In the genomic region with DNA sequence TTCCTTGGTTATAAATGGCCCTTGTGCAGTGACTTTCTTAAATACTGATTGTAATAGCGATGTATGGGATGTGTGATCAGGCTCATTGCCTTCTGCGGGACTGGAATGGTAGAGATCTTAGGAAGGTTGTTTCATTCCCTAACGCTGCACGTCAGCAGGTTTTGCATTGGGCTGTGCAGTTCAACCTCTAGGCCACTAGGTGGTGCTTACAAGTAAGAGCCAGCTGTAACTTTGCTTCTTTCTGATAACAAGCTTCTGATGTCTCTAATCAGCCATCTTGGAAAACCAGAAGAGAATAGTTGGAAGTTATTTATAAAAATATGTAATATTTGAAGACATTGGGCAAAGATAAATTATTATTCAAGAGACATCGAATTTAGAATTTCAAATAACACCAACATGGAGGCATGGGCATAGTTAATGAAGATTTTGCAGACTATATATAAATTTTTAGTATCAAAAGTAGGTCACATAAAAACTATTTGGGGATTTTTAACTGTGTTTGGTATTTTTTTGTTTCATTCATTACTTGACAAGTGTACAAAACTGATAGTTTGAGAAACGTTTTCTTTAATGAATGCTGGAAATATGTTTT, we compare ENCODE assay signal across 10 cellular contexts.
A peak's percentile ranks its signal among the peaks of the same experiment; 100 is the strongest.
DNase-seq lines count a peak whose midpoint lies in the region; ATAC-seq and TF ChIP-seq lines count a peak whose summit lies in the region.
"Had no signal": no experiment of that assay in that cellular context is flagged by ENCODE, and none has a peak within 500 bp of the region (broad histone marks: within the 10 kb centered on the region; RNA-seq: fewer than 3 reads in every experiment).

No MANE protein-coding gene starts in this region.

- H3K27me3 ChIP-seq in Loucy (ENCODE audit: insufficient read depth, low read length, poor library complexity, severe bottlenecking), result no peaks in the 10 kb centered on the region

- H3K4me1 ChIP-seq in Loucy (ENCODE audit: insufficient read depth, low read length, poor library complexity, severe bottlenecking), result no peaks in the 10 kb centered on the region

- H3K27ac Mint-ChIP-seq in natural killer cell, result no peak overlapping the region
- H3K27ac Mint-ChIP-seq: CD4-positive, CD25-positive, alpha-beta regulatory T cell; stimulated activated naive CD8-positive, alpha-beta T cell treated with anti-CD3 and anti-CD28 coated beads, Interleukin-15, amount 100 ng/mL, for 72 hours had no signal

- no peaks in the 10 kb centered on the region for H3K27me3 Mint-ChIP-seq in natural killer cell (ENCODE audit: low read depth in 2 of 2)
- H3K27me3 Mint-ChIP-seq: CD4-positive, CD25-positive, alpha-beta regulatory T cell; stimulated activated naive CD8-positive, alpha-beta T cell treated with anti-CD3 and anti-CD28 coated beads, Interleukin-15, amount 100 ng/mL, for 72 hours had no signal

- TF ChIP-seq CTCF in Loucy (conservative IDR thresholded peaks at IDR 0.05; ENCODE audit: low read length) (peak; percentile 85), natural killer cell (IDR thresholded peaks at IDR 0.05) (no peak)

- no peak overlapping the region for H3K4me2 ChIP-seq in Loucy (ENCODE audit: low read depth, low read length, poor library complexity, severe bottlenecking)

- DNase-seq in NCI-H510A treated with DMSO at 0.1 percent for 48 hours (lab: John Stamatoyannopoulos, UW) (peak; percentile 9), NCI-H510A (lab: John Stamatoyannopoulos, UW) (no peak), SW480 (ENCODE audit: low spot score) (peak; percentile 38), foreskin melanocyte (peak; percentile 67), natural killer cell (no peak)
- DNase-seq in stimulated activated CD4-positive, alpha-beta T cell treated with anti-CD3 and anti-CD28 coated beads, Interleukin-4, amount 100 ng/mL, for 48 hours (ENCODE audit: low read depth in 2 of 2), result peak; percentile 3 to 6

- no peak overlapping the region for H3K4me3 ChIP-seq in Loucy (ENCODE audit: low read length, poor library complexity, severe bottlenecking)

- H3K4me1 Mint-ChIP-seq in natural killer cell, result no peaks in the 10 kb centered on the region
- H3K4me1 Mint-ChIP-seq: CD4-positive, CD25-positive, alpha-beta regulatory T cell; stimulated activated naive CD8-positive, alpha-beta T cell treated with anti-CD3 and anti-CD28 coated beads, Interleukin-15, amount 100 ng/mL, for 72 hours had no signal

- ATAC-seq in GM21723 (IDR thresholded peaks at IDR 0.05; ENCODE audit: unreplicated experiment), result peak; percentile 73
- no peak for ATAC-seq in natural killer cell
- ATAC-seq: stimulated activated naive CD8-positive, alpha-beta T cell treated with anti-CD3 and anti-CD28 coated beads, Interleukin-15, amount 100 ng/mL, for 72 hours had no signal

- H3K36me3 Mint-ChIP-seq in natural killer cell, result peaks cover 7% of the 10 kb centered on the region
- H3K36me3 Mint-ChIP-seq: CD4-positive, CD25-positive, alpha-beta regulatory T cell had no signal

- no peaks in the 10 kb centered on the region for H4K20me1 ChIP-seq in Loucy (ENCODE audit: insufficient read depth, low read length, poor library complexity, severe bottlenecking)

- peaks cover 11 to 25% of the 10 kb centered on the region in 2 donors for H3K9me3 Mint-ChIP-seq in natural killer cell

- intact Hi-C loops in natural killer cell (cut with micrococcal nuclease), result no loop called here

- no peaks in the 10 kb centered on the region for H3K36me3 ChIP-seq in Loucy (ENCODE audit: insufficient read depth, low read length)

- no peaks in the 10 kb centered on the region for H3F3A ChIP-seq in Loucy (ENCODE audit: low read depth)

- no peak overlapping the region for H3K4me3 Mint-ChIP-seq in natural killer cell
- H3K4me3 Mint-ChIP-seq: CD4-positive, CD25-positive, alpha-beta regulatory T cell; stimulated activated naive CD8-positive, alpha-beta T cell treated with anti-CD3 and anti-CD28 coated beads, Interleukin-15, amount 100 ng/mL, for 72 hours had no signal

- H3K79me2 ChIP-seq in Loucy (ENCODE audit: insufficient read depth, low read length), result no peaks in the 10 kb centered on the region

- H3K9me2 ChIP-seq in Loucy (replicated peaks; ENCODE audit: low read depth, low read length), result no peaks in the 10 kb centered on the region

- H3K9me3 ChIP-seq in Loucy (ENCODE audit: insufficient read depth, low read depth, low read length), result no peaks in the 10 kb centered on the region

- H2AFZ ChIP-seq in Loucy (ENCODE audit: low read length), result no peak overlapping the region

- no peak overlapping the region for H3K9ac ChIP-seq in Loucy (ENCODE audit: low read depth, low read length, poor library complexity, severe bottlenecking)

Comparison
In these comparisons a context has a peak if more than half of its experiments do, and no peak if none do; other contexts are left out.
1. DNase-seq: peak in NCI-H510A treated with DMSO at 0.1 percent for 48 hours (single experiment), SW480 (single experiment), foreskin melanocyte (single experiment) and stimulated activated CD4-positive, alpha-beta T cell treated with anti-CD3 and anti-CD28 coated beads, Interleukin-4, amount 100 ng/mL, for 48 hours (2 of 2); none in NCI-H510A (single experiment) and natural killer cell (single experiment).